ENCODE assay signal across 8 cellular contexts in genomic region chr22:22558972-22559603, GRCh38. TPM values are rescaled to one million over a fixed set of nuclear protein-coding genes. Genes with fewer than 3 reads are reported as not detected.
DNase-seq lines count a peak whose midpoint lies in the region; ATAC-seq and TF ChIP-seq lines count a peak whose summit lies in the region.

TSS of gene PRAME (minus strand) at chr22:22559265. CDS start at chr22:22556832, 2,433 bp downstream.

- peaks cover 10% of the 10 kb centered on the region; the same call in 1 of the 2 replicates for H3K4me1 ChIP-seq in DND-41 (ENCODE audit: insufficient read depth, low read length)
- H3K4me1 ChIP-seq in heart right ventricle, result peaks cover 0 to 10% (median 0%) of the 10 kb centered on the region in 9 donors

- no peaks in the 10 kb centered on the region for H4K20me1 ChIP-seq in DND-41 (ENCODE audit: insufficient read depth, low read length)

- peaks cover 4% of the 10 kb centered on the region for H3K4me1 Mint-ChIP-seq in activated T-cell treated with anti-CD3 and anti-CD28 coated beads, Interleukin-2, amount 50 U/mL, for 24 hours (ENCODE audit: low read depth)

- H3K9ac ChIP-seq in DND-41 (ENCODE audit: low read depth, low read length), result no peak within 1 kb of the TSS

- H3K4me3 ChIP-seq in DND-41 (ENCODE audit: low read depth in 1 of 2, low read length in 2 of 2), result no peak within 1 kb of the TSS
- H3K4me3 ChIP-seq in heart right ventricle, result no peak within 1 kb of the TSS

- H3K9me3 Mint-ChIP-seq in activated T-cell treated with anti-CD3 and anti-CD28 coated beads, Interleukin-2, amount 50 U/mL, for 24 hours, result no peaks in the 10 kb centered on the region

- DNase-seq in DND-41, result peak; percentile 91
- peak; percentile 13 for DNase-seq in LHCN-M2 (ENCODE audit: low read depth)
- DNase-seq in RKO (ENCODE audit: low spot score), result peak; percentile 84
- DNase-seq in activated T-cell treated with anti-CD3 and anti-CD28 coated beads, Interleukin-2, amount 50 U/mL, for 24 hours, result peak; percentile 82
- DNase-seq in heart right ventricle, result peak in 1 of 2 donors; percentile 39
- peak; percentile 14 to 48 for DNase-seq in stimulated activated CD4-positive, alpha-beta T cell treated with anti-CD3 and anti-CD28 coated beads, Interleukin-15, amount 100 ng/mL, for 1 hour (ENCODE audit: low read depth in 1 of 2, low spot score in 1 of 2)
- no peak for DNase-seq in NCI-H226

- peak within 1 kb of the TSS; percentile 37 for H3K27ac Mint-ChIP-seq in activated T-cell treated with anti-CD3 and anti-CD28 coated beads, Interleukin-2, amount 50 U/mL, for 24 hours

- peaks cover 4% of the 10 kb centered on the region for H3K27me3 Mint-ChIP-seq in activated T-cell treated with anti-CD3 and anti-CD28 coated beads, Interleukin-2, amount 50 U/mL, for 24 hours

- H3K79me2 ChIP-seq in DND-41 (ENCODE audit: insufficient read depth, low read length), result no peaks in the 10 kb centered on the region

- H3K36me3 Mint-ChIP-seq in activated T-cell treated with anti-CD3 and anti-CD28 coated beads, Interleukin-2, amount 50 U/mL, for 24 hours (ENCODE audit: low read depth), result no peaks in the 10 kb centered on the region

- TF ChIP-seq CTCF in DND-41 (IDR thresholded peaks at IDR 0.05; ENCODE audit: borderline replicate concordance, extremely low read depth, low read length, poor library complexity, severe bottlenecking), result peak; percentile 95
- peak; percentile 12 to 71 (median 38) for TF ChIP-seq CTCF in heart right ventricle (IDR thresholded peaks at IDR 0.05)

- H3K27ac ChIP-seq in DND-41 (ENCODE audit: low read length) (no peak within 1 kb of the TSS), heart right ventricle (no peak within 1 kb of the TSS)

- 50 to 53% methylated on average over 29 to 32 of the region's 32 CpGs for WGBS in heart right ventricle, 2 donors

- intact Hi-C loops in heart right ventricle (cut with DNase I), result no loop called here

- H3K9me3 ChIP-seq in DND-41 (ENCODE audit: insufficient read depth, low read length, severe bottlenecking), result no peaks in the 10 kb centered on the region
- H3K9me3 ChIP-seq in heart right ventricle, result no peaks in the 10 kb centered on the region

- no peak within 1 kb of the TSS for H2AFZ ChIP-seq in DND-41 (ENCODE audit: low read depth, low read length)

- ATAC-seq in DND-41 (ENCODE audit: insufficient read depth, low read depth) (peak; percentile 99), heart right ventricle (peak in 2 of 8 donors; percentile 48 to 56), HG02763 (IDR thresholded peaks at IDR 0.05; ENCODE audit: unreplicated experiment) (no peak)

- H3K36me3 ChIP-seq in DND-41 (ENCODE audit: insufficient read depth, low read length), result no peaks in the 10 kb centered on the region
- no peaks in the 10 kb centered on the region for H3K36me3 ChIP-seq in heart right ventricle

- H3K4me2 ChIP-seq in DND-41 (ENCODE audit: insufficient read depth, low read length), result peak within 1 kb of the TSS; percentile 11; the same call in 1 of the 2 replicates

- H3K27me3 ChIP-seq in DND-41 (ENCODE audit: insufficient read depth, low read length, poor library complexity) (no peaks in the 10 kb centered on the region), heart right ventricle (peaks cover 0 to 2% (median 0%) of the 10 kb centered on the region in 7 donors)

- no peak within 1 kb of the TSS for H3K4me3 Mint-ChIP-seq in activated T-cell treated with anti-CD3 and anti-CD28 coated beads, Interleukin-2, amount 50 U/mL, for 24 hours

RNA-seq across cellular contexts. Expression of gene PRAME, which starts in this region (rescaled TPM):
- total RNA-seq in LHCN-M2 (2014; rRNA removed), result not detected in 2 replicates
- polyA plus RNA-seq in LHCN-M2 (2012), result not detected
- under 1 TPM in 3 of 10 donors, not detected in 7; 0.35 to 0.49 (median 0.46) TPM for total RNA-seq in heart right ventricle
- under 1 TPM in 1 of 2 donors, not detected in 1; 0.22 TPM for polyA plus RNA-seq in heart right ventricle

Comparison
In these comparisons a context has a peak if more than half of its experiments do, and no peak if none do; other contexts are left out.
1. Peak in DNase-seq in LHCN-M2; RNA of the gene not detected or under 1 TPM.